ENCODE assay signal across 10 cellular contexts in the genomic region with DNA sequence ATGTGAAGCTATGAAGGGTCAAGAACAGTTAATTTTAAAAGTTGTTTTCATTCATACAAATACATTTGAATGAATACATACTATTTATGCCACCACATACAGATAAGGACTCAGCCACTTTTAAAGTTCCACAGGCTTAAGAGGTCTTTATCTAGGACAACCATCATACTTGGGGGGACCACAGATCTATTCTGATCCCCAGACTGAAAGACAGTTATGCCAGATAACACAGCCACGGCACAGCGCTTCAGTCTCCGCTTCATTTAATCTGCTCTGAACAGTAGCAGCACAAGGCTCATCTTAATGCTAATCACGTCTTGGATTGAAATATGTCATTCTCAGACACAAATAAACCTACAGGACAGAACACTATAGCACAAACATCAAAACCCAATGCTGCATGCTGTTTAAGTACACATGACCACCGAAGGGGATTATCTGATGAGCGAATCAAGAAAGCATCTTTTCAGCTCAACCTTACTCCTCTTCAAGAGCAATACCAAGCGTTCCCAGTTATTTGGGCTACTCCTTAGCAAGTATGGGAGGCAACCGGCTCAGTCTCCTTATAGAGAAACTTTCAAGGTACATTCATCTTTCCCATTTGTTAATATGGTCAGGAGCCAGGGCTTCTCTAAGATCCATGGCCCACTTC. TPM values are rescaled to one million over a fixed set of nuclear protein-coding genes. Genes with fewer than 3 reads are reported as not detected.
A peak's percentile ranks its signal among the peaks of the same experiment; 100 is the strongest.
DNase-seq lines count a peak whose midpoint lies in the region; ATAC-seq and TF ChIP-seq lines count a peak whose summit lies in the region.
"Had no signal": no experiment of that assay in that cellular context is flagged by ENCODE, and none has a peak within 500 bp of the region (broad histone marks: within the 10 kb centered on the region; RNA-seq: fewer than 3 reads in every experiment).

No MANE protein-coding gene starts in this region.

- DNase-seq in heart left ventricle = no peak
- no peak for DNase-seq in Right ventricle myocardium superior
- peak; percentile 69 for DNase-seq in mesendoderm
- DNase-seq in transverse colon = no peak
- no peak for DNase-seq in NCI-H82 (lab: John Stamatoyannopoulos, UW)
- DNase-seq in midbrain (lab: John Stamatoyannopoulos, UW) = no peak
- DNase-seq: foreskin melanocyte, spleen had no signal

- H3K4me3 ChIP-seq in heart left ventricle (no peak overlapping the region), mesendoderm (ENCODE audit: low read length) (no peak overlapping the region), transverse colon (no peak overlapping the region)
- H3K4me3 ChIP-seq: spleen had no signal

- peak overlapping the region; percentile 55 for H3K4ac ChIP-seq in mesendoderm (ENCODE audit: low read depth, low read length)

- no peak for TF ChIP-seq POLR2A in heart left ventricle (IDR thresholded peaks at IDR 0.05)
- no peak for TF ChIP-seq POLR2A in transverse colon (IDR thresholded peaks at IDR 0.05)

- H3K27me3 ChIP-seq in heart left ventricle = no peaks in the 10 kb centered on the region
- no peaks in the 10 kb centered on the region for H3K27me3 ChIP-seq in mesendoderm (ENCODE audit: insufficient read depth, low read length, poor library complexity)
- no peaks in the 10 kb centered on the region for H3K27me3 ChIP-seq in transverse colon
- H3K27me3 ChIP-seq: spleen had no signal

- H3K4me2 ChIP-seq in mesendoderm (ENCODE audit: low read length) = no peak overlapping the region

- intact Hi-C loops in heart left ventricle (cut with DNase I) = loop anchor here in 4 of 10 donors (10.0 kb wide), 3 partner anchors 146 to 666 kb away; partner anchors contain the start of gene VLDLR (in 3 of the 4)
- intact Hi-C loops in Right ventricle myocardium superior (cut with DNase I) = no loop called here
- intact Hi-C loops in transverse colon (cut with DNase I; ENCODE audit: low total_unique reads) = no loop called here

- H3K36me3 Mint-ChIP-seq in brain = peaks cover 67% of the 10 kb centered on the region

- no peaks in the 10 kb centered on the region for H3K9me3 ChIP-seq in heart left ventricle
- H3K9me3 ChIP-seq in transverse colon = no peaks in the 10 kb centered on the region
- H3K9me3 ChIP-seq: spleen had no signal

- H3K27me3 Mint-ChIP-seq in brain = no peaks in the 10 kb centered on the region

- peak overlapping the region; percentile 30 for H2BK5ac ChIP-seq in mesendoderm (ENCODE audit: low read length)

- H3K9ac ChIP-seq in mesendoderm (ENCODE audit: low read length) = no peak overlapping the region

- peaks cover 7% of the 10 kb centered on the region for H3K79me1 ChIP-seq in mesendoderm (ENCODE audit: low read length)

- H3K79me2 ChIP-seq in mesendoderm (ENCODE audit: control insufficient read depth, insufficient read depth, low read length) = no peaks in the 10 kb centered on the region

- H3K27ac Mint-ChIP-seq in brain = peak overlapping the region in 3 of 5 experiments; percentile 40 to 93 (median 86)

- H3K56ac ChIP-seq in mesendoderm (ENCODE audit: low read length) = no peak overlapping the region

- H3K9me3 Mint-ChIP-seq in brain = no peaks in the 10 kb centered on the region

- 66 to 74% (median 68%) methylated on average over 8 of the region's 8 CpGs for WGBS in heart left ventricle, 4 donors
- no CpG with 5 or more reads among the region's 8 CpGs for WGBS in mesendoderm (ENCODE audit: extremely low coverage, insufficient coverage, low lambda C conversion rate)
- 92 to 100% methylated on average over 1 to 8 of the region's 8 CpGs for WGBS in transverse colon (ENCODE audit: low coverage in 1 of 2), 2 donors

- in situ Hi-C loops in transverse colon (cut with MboI; ENCODE audit: low pct_ligation_motif_present in 1 of 4, low pct_unique_long_range_greater_than_20kb in 1 of 4, low sequenced_read_pairs in 3 of 4) = no loop called here

- no peak overlapping the region for H4K5ac ChIP-seq in mesendoderm (ENCODE audit: low read length)

- H3K4me1 ChIP-seq in heart left ventricle = peaks cover 0 to 30% (median 16%) of the 10 kb centered on the region in 12 donors
- H3K4me1 ChIP-seq in mesendoderm (ENCODE audit: control insufficient read depth, low read depth, low read length) = peaks cover 9% of the 10 kb centered on the region
- peaks cover 0 to 14% (median 9%) of the 10 kb centered on the region in 4 donors for H3K4me1 ChIP-seq in transverse colon
- H3K4me1 ChIP-seq: spleen had no signal

- H2BK15ac ChIP-seq in mesendoderm (replicated peaks; ENCODE audit: low read depth) = no peak overlapping the region

- TF ChIP-seq CTCF in heart left ventricle (IDR thresholded peaks at IDR 0.05) (no peak), brain (conservative IDR thresholded peaks at IDR 0.05) (no peak), transverse colon (IDR thresholded peaks at IDR 0.05) (no peak)

- peaks cover 0 to 83% (median 48%) of the 10 kb centered on the region in 9 donors for H3K36me3 ChIP-seq in heart left ventricle
- peaks cover 5% of the 10 kb centered on the region for H3K36me3 ChIP-seq in mesendoderm (ENCODE audit: control insufficient read depth, insufficient read depth, low read length)
- peaks cover 0 to 8% (median 3%) of the 10 kb centered on the region in 4 donors for H3K36me3 ChIP-seq in transverse colon

- peak overlapping the region; percentile 82 for H3K18ac ChIP-seq in mesendoderm (ENCODE audit: low read length)

- no peak overlapping the region for H4K8ac ChIP-seq in mesendoderm (ENCODE audit: low read depth, low read length)

- peak overlapping the region; percentile 95 for H2BK120ac ChIP-seq in mesendoderm (ENCODE audit: low read depth, low read length)

- no peak for TF ChIP-seq EP300 in transverse colon (IDR thresholded peaks at IDR 0.05; ENCODE audit: low read depth)

- H3K27ac ChIP-seq in heart left ventricle (peak overlapping the region in 11 of 12 donors; percentile 29 to 82 (median 54)), mesendoderm (ENCODE audit: low read depth, low read length) (peak overlapping the region; percentile 42), transverse colon (peak overlapping the region; percentile 5 to 64 (median 47))

- ATAC-seq in heart left ventricle (peak in 1 of 4 donors; percentile 8), Right ventricle myocardium superior (ENCODE audit: poor library complexity) (no peak), HG03460 (IDR thresholded peaks at IDR 0.05; ENCODE audit: unreplicated experiment) (no peak)

- peaks cover 37% of the 10 kb centered on the region for H3K4me1 Mint-ChIP-seq in brain

- no peak overlapping the region for H3K23ac ChIP-seq in mesendoderm (ENCODE audit: low read length)

- H2AK5ac ChIP-seq in mesendoderm (ENCODE audit: low read length) = no peak overlapping the region

- H3K4me3 Mint-ChIP-seq in brain = no peak overlapping the region

RNA-seq across cellular contexts. Expression of gene PUM3, which starts 33.3 kb away (rescaled TPM):
- total RNA-seq in heart left ventricle = 10 to 100 TPM in 8 of 9 donors, 1 to 10 TPM in 1; 8.7 to 33.1 (median 14.5) TPM
- polyA plus RNA-seq in heart left ventricle = 10 to 100 TPM; 10.1 to 20.1 TPM
- total RNA-seq in Right ventricle myocardium superior = 13.1 TPM
- polyA plus RNA-seq in brain (ENCODE audit: insufficient read depth, low read depth, low replicate concordance) = 16.3 TPM
- 137 TPM for polyA plus RNA-seq in mesendoderm (2013, experiment 1 of 2)
- polyA plus RNA-seq in mesendoderm (2013, experiment 2 of 2) = 120 TPM
- 10 to 100 TPM in 3 of 4 donors, 1 to 10 TPM in 1; 8.6 to 35.6 (median 13.9) TPM for total RNA-seq in transverse colon
